Comparison of ENCODE assay signal across 28 cellular contexts in the genomic region with DNA sequence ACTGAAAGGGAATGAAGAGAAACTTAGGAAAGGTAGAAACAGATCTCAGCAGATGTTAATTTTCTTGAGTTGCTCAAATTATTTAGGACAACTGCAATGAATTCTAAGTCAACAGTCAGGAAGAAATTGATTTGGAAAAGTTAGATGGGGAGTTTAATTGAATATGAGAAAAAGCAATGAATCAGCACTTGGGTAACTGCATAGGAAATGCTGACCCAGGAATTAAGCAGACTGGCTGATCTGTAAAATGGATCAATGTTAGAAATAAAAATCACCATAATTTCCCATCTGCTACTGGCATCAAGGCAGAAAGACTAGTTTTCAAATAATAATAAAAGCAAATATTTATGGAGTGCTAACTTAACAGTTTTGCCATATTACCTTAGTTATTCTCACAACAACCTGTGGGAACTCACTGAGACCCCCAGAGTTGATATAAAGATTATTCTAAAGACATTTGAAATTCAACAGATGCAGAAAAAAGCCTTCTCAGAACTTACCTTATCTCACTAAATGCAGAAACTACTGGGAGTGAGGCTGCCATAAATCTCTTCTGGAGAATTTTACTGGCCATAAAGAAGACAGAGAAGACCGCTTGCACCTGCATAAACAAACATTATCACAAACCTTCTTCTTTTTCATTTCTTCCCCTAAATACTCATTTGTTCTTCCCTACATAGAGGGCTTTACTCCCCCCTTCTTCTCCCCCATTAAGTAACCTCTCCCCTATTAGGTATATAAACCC.
"Had no signal": no experiment of that assay in that cellular context is flagged by ENCODE, and none has a peak within 500 bp of the region (broad histone marks: within the 10 kb centered on the region; RNA-seq: fewer than 3 reads in every experiment).

No MANE protein-coding gene starts in this region.

- ATAC-seq: heart right ventricle; left lobe of liver; naive thymus-derived CD8-positive, alpha-beta T cell; psoas muscle; right cardiac atrium; stimulated activated naive B cell treated with anti-CD40 and anti-IgM and Interleukin-4, amounts not matched to agents 10 μg/mL and 1 μg/mL and 100 μg/mL, for 72 hours had no signal

- FAIRE-seq: islet of Langerhans, urothelium cell line had no signal

- H3K27me3 ChIP-seq: colonic mucosa, esophagus muscularis mucosa, heart right ventricle, ovary, spleen, stomach, thyroid gland had no signal

- H3K4me3 Mint-ChIP-seq: central memory CD8-positive, alpha-beta T cell; dendritic cell treated with granulocyte-macrophage colony-stimulating factor and Interleukin-4, amounts not matched to agents 40 ng/mL and 50 ng/mL, for 4 days; endodermal cell; naive thymus-derived CD8-positive, alpha-beta T cell; stimulated activated naive B cell treated with anti-CD40 and anti-IgM and Interleukin-4, amounts not matched to agents 10 μg/mL and 1 μg/mL and 100 μg/mL, for 72 hours had no signal

- H3K4me1 Mint-ChIP-seq: endodermal cell had no signal

- H3K4me3 ChIP-seq: colonic mucosa, esophagus muscularis mucosa, heart right ventricle, ovary, psoas muscle, skin epidermis, spleen, stomach, thyroid gland had no signal

- H3K9me3 ChIP-seq: colonic mucosa, esophagus muscularis mucosa, heart right ventricle, ovary, psoas muscle, spleen, stomach, thyroid gland had no signal

- H3K36me3 ChIP-seq: colonic mucosa, esophagus muscularis mucosa, ovary, stomach, thyroid gland had no signal

- H3K9me3 Mint-ChIP-seq: central memory CD8-positive, alpha-beta T cell; dendritic cell treated with granulocyte-macrophage colony-stimulating factor and Interleukin-4, amounts not matched to agents 40 ng/mL and 50 ng/mL, for 4 days; endodermal cell; naive thymus-derived CD8-positive, alpha-beta T cell; stimulated activated naive B cell treated with anti-CD40 and anti-IgM and Interleukin-4, amounts not matched to agents 10 μg/mL and 1 μg/mL and 100 μg/mL, for 72 hours had no signal

- DNase-seq: colonic mucosa; effector CD8-positive, alpha-beta T cell; endodermal cell; foreskin melanocyte; glutamatergic neuron; heart right ventricle; hippocampal formation; kidney glomerular epithelial cell; mesendoderm; midbrain; naive thymus-derived CD8-positive, alpha-beta T cell; occipital lobe; ovary; psoas muscle; right cardiac atrium; spleen; stimulated activated CD4-positive, alpha-beta T cell treated with anti-CD3 and anti-CD28 coated beads, Interleukin-4, amount 100 ng/mL, for 4 hours; stimulated activated naive B cell treated with anti-CD40 and anti-IgM and Interleukin-4, amounts not matched to agents 10 μg/mL and 1 μg/mL and 100 μg/mL, for 72 hours; stomach; thyroid gland; trophoblast cell had no signal

- H3K4me1 ChIP-seq: colonic mucosa, psoas muscle, spleen, thyroid gland had no signal

- H3K27ac Mint-ChIP-seq: dendritic cell treated with granulocyte-macrophage colony-stimulating factor and Interleukin-4, amounts not matched to agents 40 ng/mL and 50 ng/mL, for 4 days; endodermal cell; stimulated activated naive B cell treated with anti-CD40 and anti-IgM and Interleukin-4, amounts not matched to agents 10 μg/mL and 1 μg/mL and 100 μg/mL, for 72 hours had no signal

- H3K27ac ChIP-seq: colonic mucosa, esophagus muscularis mucosa, heart right ventricle, ovary, psoas muscle, skin epidermis, spleen, thyroid gland had no signal

- H3K27me3 Mint-ChIP-seq: central memory CD8-positive, alpha-beta T cell; dendritic cell treated with granulocyte-macrophage colony-stimulating factor and Interleukin-4, amounts not matched to agents 40 ng/mL and 50 ng/mL, for 4 days; naive thymus-derived CD8-positive, alpha-beta T cell; stimulated activated naive B cell treated with anti-CD40 and anti-IgM and Interleukin-4, amounts not matched to agents 10 μg/mL and 1 μg/mL and 100 μg/mL, for 72 hours had no signal
